25 cellular contexts compared by ENCODE assay signal in the genomic region with DNA sequence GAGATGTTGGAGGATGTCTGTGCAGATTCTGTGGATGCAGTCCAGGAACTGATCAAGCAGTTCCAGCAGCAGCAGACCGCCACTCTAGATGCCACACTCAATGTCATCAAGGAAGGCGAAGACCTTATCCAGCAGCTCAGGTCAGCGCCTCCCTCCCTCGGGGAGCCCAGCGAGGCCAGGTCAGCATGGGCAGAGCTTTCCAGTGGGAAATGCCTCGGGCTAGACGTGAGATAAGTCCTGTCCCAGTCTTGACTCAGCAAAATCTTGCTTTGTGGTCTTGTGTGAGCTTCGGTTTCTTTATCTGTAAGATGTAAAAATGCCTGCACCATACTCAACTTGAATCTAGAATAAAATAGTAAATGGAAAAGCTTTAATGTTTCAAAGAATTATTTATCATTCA.
DNase-seq lines count a peak whose midpoint lies in the region; ATAC-seq, FAIRE-seq and TF ChIP-seq lines count a peak whose summit lies in the region.
"Had no signal": no experiment of that assay in that cellular context is flagged by ENCODE, and none has a peak within 500 bp of the region (broad histone marks: within the 10 kb centered on the region; RNA-seq: fewer than 3 reads in every experiment).

No MANE protein-coding gene starts in this region.

- H3K9me3 ChIP-seq in right atrium auricular region: no peaks in the 10 kb centered on the region
- H3K9me3 ChIP-seq in vagina: no peaks in the 10 kb centered on the region
- H3K9me3 ChIP-seq: thyroid gland had no signal

- H3K4me1 ChIP-seq in right atrium auricular region (peaks cover 0 to 19% of the 10 kb centered on the region in 2 donors), vagina (no peaks in the 10 kb centered on the region)
- H3K4me1 ChIP-seq: foreskin keratinocyte had no signal

- no peak for TF ChIP-seq POLR2A in vagina (IDR thresholded peaks at IDR 0.05)

- no peak for DNase-seq in Right ventricle myocardium superior
- no peak for DNase-seq in Right ventricle myocardium inferior (ENCODE audit: missing footprints)
- DNase-seq in bronchial epithelial cell (ENCODE audit: low read depth): no peak
- no peak for DNase-seq in right atrium auricular region (ENCODE audit: low spot score)
- DNase-seq in vagina (ENCODE audit: extremely low spot score in 2 of 2): no peak
- no peak for DNase-seq in NCI-H2227 (lab: John Stamatoyannopoulos, UW; ENCODE audit: unreplicated experiment)
- DNase-seq: activated CD4-positive, alpha-beta T cell treated with anti-CD3 and anti-CD28 coated beads for 36 hours; activated naive CD4-positive, alpha-beta T cell treated with anti-CD3 and anti-CD28 coated beads, Interleukin-2, amount 10 ng/mL, durations not matched to agents 7 days and 5 days; activated T-cell treated with anti-CD3 and anti-CD28 coated beads, Interleukin-2, amount 50 U/mL, for 48 hours; aorta; CD4-positive, alpha-beta memory T cell; effector CD4-positive, alpha-beta T cell; foreskin keratinocyte; hippocampal formation; immature natural killer cell; MV-4-11; NCI-H1694 treated with DMSO at 0.1 percent for 48 hours; stimulated activated CD4-positive, alpha-beta T cell treated with anti-CD3 and anti-CD28 coated beads, Interleukin-12 subunit alpha, Interleukin-12 subunit beta, amount 100 ng/mL, for 4 hours; stimulated activated CD4-positive, alpha-beta T cell treated with anti-CD3 and anti-CD28 coated beads, Interleukin-4, amount 100 ng/mL, for 24 hours; stimulated activated naive B cell treated with anti-CD40 and anti-IgM and Interleukin-4, amounts not matched to agents 10 μg/mL and 1 μg/mL and 100 μg/mL, for 72 hours; thyroid gland had no signal

- ATAC-seq in Right ventricle myocardium superior (ENCODE audit: poor library complexity): peak; percentile 36
- no peak for ATAC-seq in Right ventricle myocardium inferior
- no peak for ATAC-seq in GM21717 (IDR thresholded peaks at IDR 0.05; ENCODE audit: unreplicated experiment)
- no peak for ATAC-seq in GM21447 (IDR thresholded peaks at IDR 0.05; ENCODE audit: unreplicated experiment)
- ATAC-seq: activated CD4-positive, alpha-beta T cell treated with anti-CD3 and anti-CD28 coated beads for 36 hours; foreskin keratinocyte; GM23338; stimulated activated naive B cell treated with anti-CD40 and anti-IgM and Interleukin-4, amounts not matched to agents 10 μg/mL and 1 μg/mL and 100 μg/mL, for 72 hours had no signal

- TF ChIP-seq CTCF in bronchial epithelial cell (IDR thresholded peaks at IDR 0.05; ENCODE audit: insufficient read depth, low read length, severe bottlenecking) (no peak), right atrium auricular region (IDR thresholded peaks at IDR 0.05) (no peak), vagina (IDR thresholded peaks at IDR 0.05) (no peak)

- intact Hi-C loops in Right ventricle myocardium superior (cut with DNase I) (no loop called here), Right ventricle myocardium inferior (cut with DNase I) (no loop called here), vagina (cut with DNase I) (no loop called here)

- peak; percentile 23 for FAIRE-seq in bronchial epithelial cell (lab: Jason Lieb, UNC)

- no peaks in the 10 kb centered on the region for H3K36me3 ChIP-seq in bronchial epithelial cell (ENCODE audit: control insufficient read depth, insufficient read depth, low read length)
- H3K36me3 ChIP-seq in right atrium auricular region: peaks cover 4% of the 10 kb centered on the region
- H3K36me3 ChIP-seq in vagina: peaks cover 0 to 6% of the 10 kb centered on the region in 2 donors
- H3K36me3 ChIP-seq: thyroid gland had no signal

- H3K27me3 ChIP-seq in bronchial epithelial cell (ENCODE audit: control insufficient read depth, insufficient read depth, low read length): no peaks in the 10 kb centered on the region
- H3K27me3 ChIP-seq in right atrium auricular region: no peaks in the 10 kb centered on the region
- no peaks in the 10 kb centered on the region for H3K27me3 ChIP-seq in vagina
- H3K27me3 ChIP-seq: thyroid gland had no signal

- H3K4me3 ChIP-seq in bronchial epithelial cell (ENCODE audit: low read depth, low read length): no peak overlapping the region
- no peak overlapping the region for H3K4me3 ChIP-seq in right atrium auricular region
- H3K4me3 ChIP-seq in vagina: no peak overlapping the region
- H3K4me3 ChIP-seq: GM23338, thyroid gland had no signal

- H3K27ac ChIP-seq in right atrium auricular region: peak overlapping the region; percentile 17 to 56
- H3K27ac ChIP-seq in vagina: peak overlapping the region; percentile 43
- H3K27ac ChIP-seq: 22Rv1, foreskin keratinocyte, thyroid gland had no signal
